ENCODE assay signal across 1 cellular context in genomic region chr18:50042611-50043010, GRCh38.
TF ChIP-seq lines count a peak whose summit lies in the region.

No MANE protein-coding gene starts in this region.

TF ChIP-seq in GM23338, 12 proteins besides CTCF, POLR2A, EP300 and RAD21 (continued from another document):
- TF ChIP-seq EZH2 (IDR thresholded peaks at IDR 0.05; ENCODE audit: low read depth, unreplicated experiment) (no peak), JUNB (IDR thresholded peaks at IDR 0.05; ENCODE audit: unreplicated experiment) (no peak), ZNF331 (CRISPR knock-in tag; IDR thresholded peaks at IDR 0.05; ENCODE audit: low read depth) (no peak), NANOG (IDR thresholded peaks at IDR 0.05; ENCODE audit: borderline replicate concordance) (no peak), ZNF114 (CRISPR knock-in tag; IDR thresholded peaks at IDR 0.05) (no peak), STAT1 (IDR thresholded peaks at IDR 0.05; ENCODE audit: unreplicated experiment) (no peak), EZH2phosphoT487 (IDR thresholded peaks at IDR 0.05; ENCODE audit: unreplicated experiment) (no peak), ZNF462 (CRISPR knock-in tag; IDR thresholded peaks at IDR 0.05) (no peak)
